In the genomic region with DNA sequence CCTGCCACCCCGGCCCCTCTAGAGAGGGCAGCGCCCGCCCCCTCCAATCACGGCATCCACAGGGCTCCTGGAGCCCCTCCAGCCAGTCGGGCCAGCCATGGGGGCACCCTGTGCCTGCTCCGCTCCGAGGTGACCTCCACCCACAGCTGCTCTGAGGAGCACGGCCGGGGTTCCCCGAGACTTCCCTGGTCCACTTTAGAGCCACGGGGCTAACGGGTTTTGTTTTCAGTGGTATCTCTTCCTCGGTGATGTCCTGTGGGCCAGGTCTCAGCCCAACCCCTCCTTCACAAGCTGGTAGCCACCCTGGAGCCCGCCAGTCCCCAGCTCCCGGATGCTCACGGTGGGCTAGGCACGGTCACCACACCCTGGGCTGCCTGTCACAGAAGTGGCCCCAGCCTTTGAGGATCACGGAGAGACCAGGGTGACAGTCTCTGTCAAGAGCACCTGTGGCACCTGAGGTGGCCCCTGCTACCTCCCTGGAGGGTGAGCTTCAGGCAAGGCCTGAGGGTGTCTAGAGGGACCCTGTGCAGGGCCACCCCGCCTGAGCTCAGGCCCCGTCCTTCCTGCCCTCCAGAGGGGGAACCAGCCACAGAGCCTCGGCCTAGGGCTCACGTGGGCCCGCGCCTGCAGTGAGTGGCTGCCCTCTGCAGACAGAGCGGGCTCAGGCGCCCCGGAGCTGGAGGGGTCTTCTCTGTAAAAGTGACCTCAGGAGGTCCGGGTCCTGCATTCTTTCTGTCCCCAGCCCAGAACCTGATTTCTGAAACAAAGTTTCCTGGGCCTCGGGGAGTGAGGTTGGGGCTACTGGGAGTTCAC, we compare ENCODE assay signal across 14 cellular contexts.
DNase-seq lines count a peak whose midpoint lies in the region; TF ChIP-seq lines count a peak whose summit lies in the region.
"Had no signal": no experiment of that assay in that cellular context is flagged by ENCODE, and none has a peak within 500 bp of the region (broad histone marks: within the 10 kb centered on the region; RNA-seq: fewer than 3 reads in every experiment).

No MANE protein-coding gene starts in this region.

- no peak overlapping the region for H3K27ac ChIP-seq in colonic mucosa
- H3K27ac ChIP-seq: tibial nerve had no signal

- TF ChIP-seq CTCF in GM12875 (IDR thresholded peaks at IDR 0.05; ENCODE audit: borderline replicate concordance, insufficient read depth, low read depth, low read length), result 0 out of 2 replicates have a peak, but pooled peaks have one; percentile 2
- TF ChIP-seq CTCF in colonic mucosa (IDR thresholded peaks at IDR 0.05), result no peak
- no peak for TF ChIP-seq CTCF in osteocyte (IDR thresholded peaks at IDR 0.05)

- H3K36me3 ChIP-seq in colonic mucosa, result no peaks in the 10 kb centered on the region
- H3K36me3 ChIP-seq: tibial nerve had no signal

- H3K27ac Mint-ChIP-seq in osteocyte (ENCODE audit: unreplicated experiment), result no peak overlapping the region
- H3K27ac Mint-ChIP-seq: CD4-positive, CD25-positive, alpha-beta regulatory T cell; progenitor cell of endocrine pancreas had no signal

- DNase-seq in activated CD4-positive, CD25-positive, alpha-beta regulatory T cell treated with anti-CD3 and anti-CD28 coated beads, Interleukin-2, amount 50 U/mL, for 72 hours, result peak; percentile 28
- no peak for DNase-seq in activated CD4-positive, CD25-positive, alpha-beta regulatory T cell (lab: John Stamatoyannopoulos, UW)
- DNase-seq in colonic mucosa (peak; percentile 15), osteocyte (ENCODE audit: extremely low spot score, unreplicated experiment) (peak; percentile 77), NCI-H748 (lab: John Stamatoyannopoulos, UW; ENCODE audit: unreplicated experiment) (no peak), NCI-H128 (lab: John Stamatoyannopoulos, UW; ENCODE audit: unreplicated experiment) (no peak), amygdala (lab: John Stamatoyannopoulos, UW) (no peak)
- DNase-seq: CD4-positive, CD25-positive, alpha-beta regulatory T cell; Kasumi-1; NCI-H1105 treated with DMSO at 0.1 percent for 48 hours; NK-92 treated with Interleukin-12 subunit alpha and Interleukin-12 subunit beta, amount 100 ng/mL, for 24 hours had no signal

- no peaks in the 10 kb centered on the region for H3K9me3 ChIP-seq in colonic mucosa
- H3K9me3 ChIP-seq: tibial nerve had no signal

- intact Hi-C loops in colonic mucosa (cut with DNase I), result no loop called here

- no peaks in the 10 kb centered on the region for H3K4me1 Mint-ChIP-seq in osteocyte (ENCODE audit: unreplicated experiment)
- H3K4me1 Mint-ChIP-seq: CD4-positive, CD25-positive, alpha-beta regulatory T cell had no signal

- H3K9ac ChIP-seq in colonic mucosa (ENCODE audit: low read depth in 2 of 2, low read length in 2 of 2), result no peak overlapping the region

- H3K4me3 Mint-ChIP-seq in osteocyte (ENCODE audit: unreplicated experiment), result no peak overlapping the region
- H3K4me3 Mint-ChIP-seq: CD4-positive, CD25-positive, alpha-beta regulatory T cell had no signal

- no peak overlapping the region for H3K4me3 ChIP-seq in GM12875 (ENCODE audit: low read depth, low read length)
- no peak overlapping the region for H3K4me3 ChIP-seq in colonic mucosa
- H3K4me3 ChIP-seq: tibial nerve had no signal

- H3K27me3 Mint-ChIP-seq in osteocyte (ENCODE audit: unreplicated experiment), result no peaks in the 10 kb centered on the region
- H3K27me3 Mint-ChIP-seq: CD4-positive, CD25-positive, alpha-beta regulatory T cell had no signal

- H3K27me3 ChIP-seq in colonic mucosa, result no peaks in the 10 kb centered on the region

- H3K9me3 Mint-ChIP-seq in osteocyte (ENCODE audit: unreplicated experiment), result no peaks in the 10 kb centered on the region
- H3K9me3 Mint-ChIP-seq: CD4-positive, CD25-positive, alpha-beta regulatory T cell had no signal

- H3K4me1 ChIP-seq in colonic mucosa, result no peaks in the 10 kb centered on the region

- no peaks in the 10 kb centered on the region for H3K36me3 Mint-ChIP-seq in osteocyte (ENCODE audit: unreplicated experiment)
- H3K36me3 Mint-ChIP-seq: CD4-positive, CD25-positive, alpha-beta regulatory T cell had no signal

Comparison
In these comparisons a context has a peak if more than half of its experiments do, and no peak if none do; other contexts are left out.
1. DNase-seq: peak in activated CD4-positive, CD25-positive, alpha-beta regulatory T cell treated with anti-CD3 and anti-CD28 coated beads, Interleukin-2, amount 50 U/mL, for 72 hours (single experiment), colonic mucosa (single experiment) and osteocyte (single experiment); none in activated CD4-positive, CD25-positive, alpha-beta regulatory T cell (0 of 4), NCI-H748 (single experiment), NCI-H128 (single experiment) and amygdala (0 of 56).